In the genomic region with DNA sequence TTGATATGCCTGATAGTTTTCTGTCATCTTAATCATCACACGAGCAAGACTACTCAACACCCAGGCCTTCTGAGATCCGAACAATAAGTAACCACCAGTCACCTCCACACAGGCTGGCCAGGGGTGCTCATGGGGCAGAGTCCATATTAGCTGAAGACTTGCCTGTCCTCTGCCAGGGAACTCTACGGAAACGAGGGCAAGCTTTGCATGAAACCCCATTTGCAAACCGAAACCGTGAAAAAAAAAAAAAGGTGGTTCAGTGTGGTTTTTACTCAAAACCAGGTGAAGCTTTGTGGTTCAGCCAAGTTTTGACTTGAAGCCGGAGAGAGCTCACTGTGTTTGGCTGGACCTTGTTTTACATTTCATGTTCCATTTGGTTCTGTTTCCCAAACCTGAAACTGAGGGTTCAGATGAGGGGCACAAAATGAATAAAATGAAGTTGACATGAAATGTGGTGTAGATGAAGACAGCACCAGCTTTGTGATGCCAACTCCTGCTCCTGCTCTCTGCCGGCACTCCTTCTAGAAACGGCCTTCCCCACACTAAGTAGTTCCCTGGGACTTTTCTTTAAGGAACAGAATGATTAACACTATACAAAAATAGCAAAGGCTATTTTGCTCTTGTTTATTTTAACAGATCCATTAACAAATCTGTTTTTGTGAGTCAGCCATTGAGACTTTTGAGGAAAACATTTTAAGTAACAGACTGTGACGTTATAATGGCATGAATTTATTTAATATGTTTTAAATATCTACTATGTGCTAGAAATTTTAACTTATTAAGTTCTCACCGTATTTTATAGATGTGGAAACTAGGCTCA, we compare ENCODE assay signal across 8 cellular contexts.
DNase-seq lines count a peak whose midpoint lies in the region; ATAC-seq and TF ChIP-seq lines count a peak whose summit lies in the region.

No MANE protein-coding gene starts in this region.

- peaks cover 46% of the 10 kb centered on the region for H3K4me1 Mint-ChIP-seq in activated B cell treated with CpG ODN at 0.5 μM for 24 hours

- intact Hi-C loops in activated B cell treated with CpG ODN at 0.5 μM for 24 hours (cut with micrococcal nuclease) = loop anchor here (1.0 to 2.0 kb wide), 4 partner anchors 9 to 215 kb away; partner anchors contain the start of gene RUNX1

- H3K9me3 ChIP-seq in lung (ENCODE audit: control insufficient read depth in 2 of 2, insufficient read depth in 1 of 2, low read length in 1 of 2) = no peaks in the 10 kb centered on the region

- H3K4me3 Mint-ChIP-seq in activated B cell treated with CpG ODN at 0.5 μM for 24 hours = peak overlapping the region; percentile 53

- 79 to 90% methylated on average over 11 of the region's 11 CpGs for WGBS in lung, 2 donors

- no peak overlapping the region for H3K4me3 ChIP-seq in lung

- TF ChIP-seq CTCF in activated B cell treated with CpG ODN at 0.5 μM for 24 hours (IDR thresholded peaks at IDR 0.05) (no peak), lung (IDR thresholded peaks at IDR 0.05; ENCODE audit: control extremely low read depth, extremely low read depth) (no peak)

- H3K4me1 ChIP-seq in lung (ENCODE audit: control insufficient read depth in 2 of 2, insufficient read depth in 2 of 2, low read length in 2 of 2) = no peaks in the 10 kb centered on the region

- no peaks in the 10 kb centered on the region for H3K27me3 ChIP-seq in lung (ENCODE audit: control insufficient read depth, insufficient read depth)

- POLR2A ChIA-PET in activated B cell treated with CpG ODN at 0.5 μM for 24 hours (lab: Charles Lee) = interaction anchor here (0.5 to 2.4 kb wide), 19 partner anchors 9 to 571 kb away, joined by 3 to 23 read pairs (median 4); no protein-coding TSS in a partner anchor

- in situ Hi-C loops in KBM-7 (cut with MboI; ENCODE audit: low pct_unique_long_range_greater_than_20kb, low sequenced_read_pairs) = no loop called here

- no peaks in the 10 kb centered on the region for H3K9me3 Mint-ChIP-seq in activated B cell treated with CpG ODN at 0.5 μM for 24 hours

- H3K27ac Mint-ChIP-seq in activated B cell treated with CpG ODN at 0.5 μM for 24 hours = peak overlapping the region; percentile 74

- H3K36me3 ChIP-seq in lung (ENCODE audit: control insufficient read depth in 2 of 2, insufficient read depth in 2 of 2, low read length in 2 of 2) = no peaks in the 10 kb centered on the region

- ATAC-seq in GM18873 (IDR thresholded peaks at IDR 0.05; ENCODE audit: low FRiP score, unreplicated experiment) (peak; percentile 84), HG02938 (IDR thresholded peaks at IDR 0.05; ENCODE audit: unreplicated experiment) (peak; percentile 87), activated B cell treated with CpG ODN at 0.5 μM for 24 hours (ENCODE audit: low read depth) (peak; percentile 90), lung (ENCODE audit: insufficient read depth, low FRiP score) (peak; percentile 47)

- CTCF ChIA-PET in activated B cell treated with CpG ODN at 0.5 μM for 24 hours (lab: Charles Lee) = interaction anchor here (0.9 to 1.4 kb wide), 4 partner anchors 61 to 229 kb away, joined by 3 to 6 read pairs (median 3); no protein-coding TSS in a partner anchor

- H3K27me3 Mint-ChIP-seq in activated B cell treated with CpG ODN at 0.5 μM for 24 hours = no peaks in the 10 kb centered on the region

- no peak for DNase-seq in activated B cell treated with CpG ODN at 0.5 μM for 24 hours
- no peak for DNase-seq in lung (ENCODE audit: low spot score)
- no peak for DNase-seq in nucleus accumbens (lab: John Stamatoyannopoulos, UW)
- no peak for DNase-seq in NCI-H1417 treated with DMSO at 0.1 percent for 48 hours (lab: John Stamatoyannopoulos, UW)
- DNase-seq in KBM-7 = no peak
- DNase-seq in DMS153 treated with DMSO at 0.1 percent for 48 hours (lab: John Stamatoyannopoulos, UW; ENCODE audit: unreplicated experiment) = no peak

- H3K27ac ChIP-seq in lung (ENCODE audit: low read depth in 1 of 2, low read length in 1 of 2) = no peak overlapping the region

- peaks cover 25% of the 10 kb centered on the region for H3K36me3 Mint-ChIP-seq in activated B cell treated with CpG ODN at 0.5 μM for 24 hours (ENCODE audit: low read depth)
